Comparison of ENCODE assay signal across 2 cellular contexts in the genomic region with DNA sequence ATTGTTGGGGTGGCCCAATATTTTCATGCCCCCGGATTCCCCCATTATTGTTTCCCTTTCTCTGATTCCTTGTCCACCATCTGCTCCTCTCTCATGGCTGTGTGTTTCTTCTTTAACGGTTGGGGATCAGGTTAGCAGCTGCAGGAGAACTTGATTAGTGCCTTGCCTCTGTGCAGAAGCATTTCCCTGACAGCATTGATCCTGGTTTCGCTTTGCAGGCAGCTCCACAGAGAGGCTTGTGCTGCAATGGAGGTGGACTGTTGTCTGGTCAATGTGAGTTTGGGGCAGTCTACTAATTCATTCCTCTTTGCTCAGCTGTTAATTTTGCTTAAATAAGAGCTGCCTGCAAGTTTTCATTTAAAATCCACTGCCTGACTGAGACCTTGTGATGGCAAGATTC.
TF ChIP-seq lines count a peak whose summit lies in the region.

No MANE protein-coding gene starts in this region.

TF ChIP-seq in IMR-90, 13 proteins besides CTCF, POLR2A, EP300 and RAD21:
- TF ChIP-seq FOS (IDR thresholded peaks at IDR 0.05; ENCODE audit: low read depth, low read length) (no peak), MXI1 (IDR thresholded peaks at IDR 0.05; ENCODE audit: borderline replicate concordance, low read depth, low read length) (no peak), MAZ (IDR thresholded peaks at IDR 0.05; ENCODE audit: borderline replicate concordance, low read depth, low read length) (no peak), MAFK (IDR thresholded peaks at IDR 0.05; ENCODE audit: low read depth, low read length) (no peak), RFX5 (IDR thresholded peaks at IDR 0.05; ENCODE audit: low read depth, low read length) (no peak), NFE2L2 (IDR thresholded peaks at IDR 0.05; ENCODE audit: low read depth, low read length) (no peak), RCOR1 (IDR thresholded peaks at IDR 0.05; ENCODE audit: insufficient replicate concordance, low read length) (no peak), CEBPB (IDR thresholded peaks at IDR 0.05; ENCODE audit: low read depth, low read length) (no peak)
- TF ChIP-seq, protein P1, sequence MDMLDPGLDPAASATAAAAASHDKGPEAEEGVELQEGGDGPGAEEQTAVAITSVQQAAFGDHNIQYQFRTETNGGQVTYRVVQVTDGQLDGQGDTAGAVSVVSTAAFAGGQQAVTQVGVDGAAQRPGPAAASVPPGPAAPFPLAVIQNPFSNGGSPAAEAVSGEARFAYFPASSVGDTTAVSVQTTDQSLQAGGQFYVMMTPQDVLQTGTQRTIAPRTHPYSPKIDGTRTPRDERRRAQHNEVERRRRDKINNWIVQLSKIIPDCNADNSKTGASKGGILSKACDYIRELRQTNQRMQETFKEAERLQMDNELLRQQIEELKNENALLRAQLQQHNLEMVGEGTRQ (IDR thresholded peaks at IDR 0.05; ENCODE audit: low read depth, low read length), result no peak
- TF ChIP-seq, protein P2, sequence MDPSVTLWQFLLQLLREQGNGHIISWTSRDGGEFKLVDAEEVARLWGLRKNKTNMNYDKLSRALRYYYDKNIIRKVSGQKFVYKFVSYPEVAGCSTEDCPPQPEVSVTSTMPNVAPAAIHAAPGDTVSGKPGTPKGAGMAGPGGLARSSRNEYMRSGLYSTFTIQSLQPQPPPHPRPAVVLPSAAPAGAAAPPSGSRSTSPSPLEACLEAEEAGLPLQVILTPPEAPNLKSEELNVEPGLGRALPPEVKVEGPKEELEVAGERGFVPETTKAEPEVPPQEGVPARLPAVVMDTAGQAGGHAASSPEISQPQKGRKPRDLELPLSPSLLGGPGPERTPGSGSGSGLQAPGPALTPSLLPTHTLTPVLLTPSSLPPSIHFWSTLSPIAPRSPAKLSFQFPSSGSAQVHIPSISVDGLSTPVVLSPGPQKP (IDR thresholded peaks at IDR 0.05; ENCODE audit: borderline replicate concordance, low read depth, low read length), result no peak

TF ChIP-seq in H1, 55 proteins besides CTCF, POLR2A, EP300 and RAD21:
- TF ChIP-seq EZH2 (IDR thresholded peaks at IDR 0.05; ENCODE audit: low read depth, low read length, severe bottlenecking) (no peak), SAP30 (IDR thresholded peaks at IDR 0.05; ENCODE audit: insufficient read depth, insufficient replicate concordance, low read length) (no peak), MAFK (IDR thresholded peaks at IDR 0.05; ENCODE audit: low read depth, low read length) (no peak), SIN3A (conservative IDR thresholded peaks at IDR 0.05 in 1 of 2, IDR thresholded peaks at IDR 0.05 in 1 of 2; ENCODE audit: low read depth in 1 of 2, low read length in 2 of 2) (no peak), KDM5A (IDR thresholded peaks at IDR 0.05; ENCODE audit: low read length) (no peak), EGR1 (IDR thresholded peaks at IDR 0.05; ENCODE audit: borderline replicate concordance, low read depth, low read length) (no peak), HDAC6 (IDR thresholded peaks at IDR 0.05; ENCODE audit: low read depth, low read length) (no peak)
